In genomic region chr6:158488065-158488464, GRCh38 we compare ENCODE assay signal across 12 cellular contexts.
DNase-seq lines count a peak whose midpoint lies in the region; ATAC-seq and TF ChIP-seq lines count a peak whose summit lies in the region.
"Had no signal": no experiment of that assay in that cellular context is flagged by ENCODE, and none has a peak within 500 bp of the region (broad histone marks: within the 10 kb centered on the region; RNA-seq: fewer than 3 reads in every experiment).

No MANE protein-coding gene starts in this region.

- CTCF ChIA-PET in BJ (lab: Yijun Ruan, JAX), result interaction anchor here (0.9 to 1.9 kb wide), 5 partner anchors 8 to 267 kb away, joined by 3 to 5 read pairs (median 3); no protein-coding TSS in a partner anchor

- no peaks in the 10 kb centered on the region for H3K9me3 ChIP-seq in T-helper 17 cell (ENCODE audit: control insufficient read depth, low read length, poor library complexity, severe bottlenecking)
- H3K9me3 ChIP-seq: heart right ventricle had no signal

- no peak for TF ChIP-seq CTCF in BJ (IDR thresholded peaks at IDR 0.05; ENCODE audit: insufficient read depth, low read depth, low read length)
- no peak for TF ChIP-seq CTCF in choroid plexus epithelial cell (conservative IDR thresholded peaks at IDR 0.05; ENCODE audit: low read depth, low read length)

- H3K4me3 ChIP-seq in BJ (ENCODE audit: low read depth, low read length) (no peak overlapping the region), choroid plexus epithelial cell (ENCODE audit: low read depth, low read length) (no peak overlapping the region)
- H3K4me3 ChIP-seq: heart right ventricle, neural progenitor cell had no signal

- DNase-seq in BJ (ENCODE audit: low read depth), result peak; percentile 93
- peak; percentile 98 for DNase-seq in LHCN-M2 (ENCODE audit: low read depth)
- DNase-seq in choroid plexus epithelial cell (ENCODE audit: low read depth), result peak; percentile 95
- DNase-seq in myocyte (ENCODE audit: low read depth), result peak; percentile 88
- DNase-seq in cortex of kidney (lab: John Stamatoyannopoulos, UW), result no peak
- DNase-seq in T-helper 17 cell, result no peak
- no peak for DNase-seq in NCI-H446 (lab: John Stamatoyannopoulos, UW)
- no peak for DNase-seq in UCSD-AML1 (lab: John Stamatoyannopoulos, UW; ENCODE audit: unreplicated experiment)
- DNase-seq: activated naive CD4-positive, alpha-beta T cell treated with Interleukin-2 at 50 U/mL for 16 hours; heart right ventricle; Kasumi-1 had no signal

- no peaks in the 10 kb centered on the region for H3K27me3 Mint-ChIP-seq in T-helper 17 cell

- no peaks in the 10 kb centered on the region for H3K27me3 ChIP-seq in BJ (ENCODE audit: control insufficient read depth, insufficient read depth, low read length)
- H3K27me3 ChIP-seq: heart right ventricle, neural progenitor cell had no signal

- no peak overlapping the region for H3K4me3 Mint-ChIP-seq in T-helper 17 cell
- H3K4me3 Mint-ChIP-seq: neural progenitor cell had no signal

- H3K27ac Mint-ChIP-seq in T-helper 17 cell, result no peak overlapping the region
- H3K27ac Mint-ChIP-seq: neural progenitor cell had no signal

- H3K36me3 ChIP-seq in BJ (ENCODE audit: control insufficient read depth, insufficient read depth, low read length), result no peaks in the 10 kb centered on the region; the same call in 1 of the 2 replicates
- H3K36me3 ChIP-seq: neural progenitor cell had no signal

- POLR2A ChIA-PET in BJ (lab: Charles Lee), result interaction anchor here (1.0 kb wide), 1 partner anchor 12 kb away, joined by 7 read pairs; no protein-coding TSS in a partner anchor

- H3K36me3 Mint-ChIP-seq in T-helper 17 cell (ENCODE audit: low read depth), result peaks cover 8% of the 10 kb centered on the region

- H3K4me1 Mint-ChIP-seq in T-helper 17 cell, result peaks cover 8% of the 10 kb centered on the region
- H3K4me1 Mint-ChIP-seq: neural progenitor cell had no signal

- no peak for ATAC-seq in T-helper 17 cell
- ATAC-seq: heart right ventricle had no signal

Comparison
In these comparisons a context has a peak if more than half of its experiments do, and no peak if none do; other contexts are left out.
1. DNase-seq: peak in BJ (single experiment), LHCN-M2 (single experiment), choroid plexus epithelial cell (single experiment) and myocyte (single experiment); none in cortex of kidney (single experiment), T-helper 17 cell (0 of 3), NCI-H446 (0 of 2) and UCSD-AML1 (single experiment).